ENCODE assay signal across 8 cellular contexts in genomic region chr1:54376085-54377039, GRCh38. TPM values are rescaled to one million over a fixed set of nuclear protein-coding genes. Genes with fewer than 3 reads are reported as not detected.
A peak's percentile ranks its signal among the peaks of the same experiment; 100 is the strongest.
DNase-seq lines count a peak whose midpoint lies in the region; ATAC-seq and TF ChIP-seq lines count a peak whose summit lies in the region.

No MANE protein-coding gene starts in this region.

- CTCF ChIA-PET in RWPE1 (lab: Yijun Ruan, JAX) = interaction anchor here (0.6 kb wide), 1 partner anchor 21 kb away, joined by 3 read pairs; no protein-coding TSS in a partner anchor

- POLR2A ChIA-PET in RWPE1 (lab: Yijun Ruan, JAX; ENCODE audit: low non-redundant PET) = no interaction called here

- peak; percentile 77 for ATAC-seq in GM18502 (IDR thresholded peaks at IDR 0.05; ENCODE audit: poor library complexity, unreplicated experiment)
- peak; percentile 62 for ATAC-seq in GM21447 (IDR thresholded peaks at IDR 0.05; ENCODE audit: unreplicated experiment)

- no peak for TF ChIP-seq POLR2A in erythroblast (IDR thresholded peaks at IDR 0.05; ENCODE audit: low read length)

- no peak for TF ChIP-seq CTCF in RWPE1 (conservative IDR thresholded peaks at IDR 0.05; ENCODE audit: low read depth)

- DNase-seq in HT-29 (ENCODE audit: low spot score) (peak; percentile 3), erythroblast (lab: John Stamatoyannopoulos, UW) (peak; percentile 73 to 74), RWPE1 (ENCODE audit: low spot score) (no peak), GF-D8 (lab: John Stamatoyannopoulos, UW) (no peak), NCI-H2171 treated with DMSO at 0.1 percent for 48 hours (lab: John Stamatoyannopoulos, UW) (no peak), SIG-M5 treated with dmso at 0.1 percent for 504 hours (lab: John Stamatoyannopoulos, UW; ENCODE audit: unreplicated experiment) (no peak)

- H3K27ac ChIP-seq in RWPE1 = no peak overlapping the region

RNA-seq across cellular contexts. Expression of gene SSBP3, which starts 29.8 kb away (rescaled TPM):
- 15.5 and 18.2 TPM in 2 replicates for total RNA-seq in HT-29 (2014; rRNA removed; shearing (Covaris generic))

Comparison
In these comparisons a context has a peak if more than half of its experiments do, and no peak if none do; other contexts are left out.
1. DNase-seq: peak in HT-29 (single experiment) and erythroblast (2 of 2); none in RWPE1 (single experiment), GF-D8 (single experiment), NCI-H2171 treated with DMSO at 0.1 percent for 48 hours (single experiment) and SIG-M5 treated with dmso at 0.1 percent for 504 hours (single experiment).